7 cellular contexts compared by ENCODE assay signal in genomic region chr10:52239771-52240170, GRCh38.
"Had no signal": no experiment of that assay in that cellular context is flagged by ENCODE, and none has a peak within 500 bp of the region (broad histone marks: within the 10 kb centered on the region; RNA-seq: fewer than 3 reads in every experiment).

No MANE protein-coding gene starts in this region.

- H3K4me3 ChIP-seq: GM12878 had no signal

- DNase-seq: GDM1, GF-D8 had no signal

- FAIRE-seq: GM12878, GM12891, GM12892, GM18507, GM19239 had no signal

- ATAC-seq: GM12878 had no signal
